ENCODE assay signal across 17 cellular contexts in genomic region chr17:78562734-78563133, GRCh38. TPM values are rescaled to one million over a fixed set of nuclear protein-coding genes. Genes with fewer than 3 reads are reported as not detected.
DNase-seq lines count a peak whose midpoint lies in the region; ATAC-seq and TF ChIP-seq lines count a peak whose summit lies in the region.
"Had no signal": no experiment of that assay in that cellular context is flagged by ENCODE, and none has a peak within 500 bp of the region (broad histone marks: within the 10 kb centered on the region; RNA-seq: fewer than 3 reads in every experiment).

No MANE protein-coding gene starts in this region.

- H3K9ac ChIP-seq in BLaER1 treated with 17β-estradiol and CSF1 and Interleukin-3, amounts not matched to agents 10 nM and 100 nM = no peak overlapping the region

- H3K27ac ChIP-seq in left ventricle myocardium inferior (replicated peaks) (peak overlapping the region; percentile 75), gastroesophageal sphincter (peak overlapping the region in 3 of 4 donors; percentile 24 to 45 (median 31)), sigmoid colon (peak overlapping the region in 3 of 4 donors; percentile 17 to 39 (median 25)), RWPE1 (no peak overlapping the region)
- peak overlapping the region in 2 of 11 experiments; percentile 4 to 43; a peak in 1 of 22 replicates for H3K27ac ChIP-seq in BLaER1 treated with 17β-estradiol and CSF1 and Interleukin-3, amounts not matched to agents 10 nM and 100 nM
- H3K27ac ChIP-seq: HL-60 had no signal

- no peak for ATAC-seq in left cardiac atrium
- no peak for ATAC-seq in gastroesophageal sphincter
- no peak for ATAC-seq in GM21723 (IDR thresholded peaks at IDR 0.05; ENCODE audit: unreplicated experiment)
- ATAC-seq: CD8-positive, alpha-beta T cell had no signal

- intact Hi-C loops in left ventricle myocardium inferior (cut with micrococcal nuclease) = no loop called here
- intact Hi-C loops in left cardiac atrium (cut with DNase I) = no loop called here
- intact Hi-C loops in sigmoid colon (cut with DNase I) = no loop called here

- 94 to 100% methylated on average over 2 to 7 of the region's 7 CpGs for WGBS in gastroesophageal sphincter (ENCODE audit: low coverage in 1 of 2), 2 donors
- WGBS in sigmoid colon, 2 donors = 86 to 89% methylated on average over 7 of the region's 7 CpGs

- H3K4me2 ChIP-seq in BLaER1 treated with 17β-estradiol and CSF1 and Interleukin-3, amounts not matched to agents 10 nM and 100 nM = peak overlapping the region; percentile 5 to 61 (median 48); a peak in 20 of 22 replicates

- TF ChIP-seq EP300 in gastroesophageal sphincter (IDR thresholded peaks at IDR 0.05) = no peak
- no peak for TF ChIP-seq EP300 in sigmoid colon (IDR thresholded peaks at IDR 0.05)

- H3K36me3 ChIP-seq in left ventricle myocardium inferior (no peaks in the 10 kb centered on the region), gastroesophageal sphincter (no peaks in the 10 kb centered on the region), sigmoid colon (no peaks in the 10 kb centered on the region)
- H3K36me3 ChIP-seq in BLaER1 treated with 17β-estradiol and CSF1 and Interleukin-3, amounts not matched to agents 10 nM and 100 nM = peaks cover 0 to 13% (median 0%) of the 10 kb centered on the region in 11 experiments; a peak in 4 of 22 replicates

- POLR2A ChIA-PET in RWPE1 (lab: Yijun Ruan, JAX; ENCODE audit: low non-redundant PET) = no interaction called here

- DNase-seq in left ventricle myocardium inferior (no peak), left cardiac atrium (no peak), sigmoid colon (no peak), RWPE1 (ENCODE audit: low spot score) (no peak)
- no peak for DNase-seq in stimulated activated CD4-positive, alpha-beta T cell treated with anti-CD3 and anti-CD28 coated beads, Interleukin-4, amount 100 ng/mL, for 4 hours
- DNase-seq: CD8-positive, alpha-beta T cell; COR-L47; DMS153; DMS79 treated with DMSO at 0.1 percent for 48 hours; EL; GOT3; H9; IMR-90 had no signal

- H3K9me3 ChIP-seq in left ventricle myocardium inferior (replicated peaks) (no peaks in the 10 kb centered on the region), gastroesophageal sphincter (no peaks in the 10 kb centered on the region), sigmoid colon (no peaks in the 10 kb centered on the region)
- peaks cover 0 to 20% (median 0%) of the 10 kb centered on the region in 11 experiments; a peak in 5 of 22 replicates for H3K9me3 ChIP-seq in BLaER1 treated with 17β-estradiol and CSF1 and Interleukin-3, amounts not matched to agents 10 nM and 100 nM (replicated peaks in 1 of 11)

- no peaks in the 10 kb centered on the region for H4K20me1 ChIP-seq in BLaER1 treated with 17β-estradiol and CSF1 and Interleukin-3, amounts not matched to agents 10 nM and 100 nM

- H3K27me3 ChIP-seq in left ventricle myocardium inferior (ENCODE audit: low read depth) = peaks cover 22% of the 10 kb centered on the region
- no peaks in the 10 kb centered on the region for H3K27me3 ChIP-seq in BLaER1 treated with 17β-estradiol and CSF1 and Interleukin-3, amounts not matched to agents 10 nM and 100 nM
- peaks cover 12% of the 10 kb centered on the region for H3K27me3 ChIP-seq in gastroesophageal sphincter
- H3K27me3 ChIP-seq in sigmoid colon = peaks cover 0 to 18% (median 0%) of the 10 kb centered on the region in 3 donors

- peaks cover 13% of the 10 kb centered on the region for H3K4me1 ChIP-seq in left ventricle myocardium inferior
- peaks cover 14 to 37% (median 26%) of the 10 kb centered on the region in 10 experiments for H3K4me1 ChIP-seq in BLaER1 treated with 17β-estradiol and CSF1 and Interleukin-3, amounts not matched to agents 10 nM and 100 nM
- H3K4me1 ChIP-seq in gastroesophageal sphincter = peaks cover 0 to 8% (median 0%) of the 10 kb centered on the region in 3 donors
- no peaks in the 10 kb centered on the region for H3K4me1 ChIP-seq in sigmoid colon

- CTCF ChIA-PET in RWPE1 (lab: Yijun Ruan, JAX) = no interaction called here

- TF ChIP-seq POLR2A in gastroesophageal sphincter (IDR thresholded peaks at IDR 0.05) = no peak
- no peak for TF ChIP-seq POLR2A in sigmoid colon (IDR thresholded peaks at IDR 0.05)

- TF ChIP-seq CTCF in left ventricle myocardium inferior (IDR thresholded peaks at IDR 0.05; ENCODE audit: borderline replicate concordance) = no peak
- TF ChIP-seq CTCF in gastroesophageal sphincter (IDR thresholded peaks at IDR 0.05) = no peak
- no peak for TF ChIP-seq CTCF in sigmoid colon (IDR thresholded peaks at IDR 0.05)
- no peak for TF ChIP-seq CTCF in RWPE1 (conservative IDR thresholded peaks at IDR 0.05; ENCODE audit: low read depth)

- H3K4me3 ChIP-seq in left ventricle myocardium inferior = no peak overlapping the region
- H3K4me3 ChIP-seq in BLaER1 treated with 17β-estradiol and CSF1 and Interleukin-3, amounts not matched to agents 10 nM and 100 nM = no peak overlapping the region
- no peak overlapping the region for H3K4me3 ChIP-seq in gastroesophageal sphincter
- no peak overlapping the region for H3K4me3 ChIP-seq in sigmoid colon

RNA-seq across cellular contexts. Expression of gene DNAH17, which starts 14.5 kb away (rescaled TPM):
- total RNA-seq in left ventricle myocardium inferior (not detected), left cardiac atrium (under 1 TPM; 0.21 to 0.32 TPM), gastroesophageal sphincter (under 1 TPM in 1 of 4 donors, not detected in 3; 0.15 TPM), sigmoid colon (under 1 TPM in 3 of 4 donors, not detected in 1; 0.16 to 0.68 (median 0.36) TPM)
- under 1 TPM in 1 of 3 donors, not detected in 2; 0.07 TPM for polyA plus RNA-seq in sigmoid colon
- total RNA-seq: IMR-90 had no signal
- polyA plus RNA-seq: IMR-90 had no signal
